ENCODE assay signal across 18 cellular contexts in the genomic region with DNA sequence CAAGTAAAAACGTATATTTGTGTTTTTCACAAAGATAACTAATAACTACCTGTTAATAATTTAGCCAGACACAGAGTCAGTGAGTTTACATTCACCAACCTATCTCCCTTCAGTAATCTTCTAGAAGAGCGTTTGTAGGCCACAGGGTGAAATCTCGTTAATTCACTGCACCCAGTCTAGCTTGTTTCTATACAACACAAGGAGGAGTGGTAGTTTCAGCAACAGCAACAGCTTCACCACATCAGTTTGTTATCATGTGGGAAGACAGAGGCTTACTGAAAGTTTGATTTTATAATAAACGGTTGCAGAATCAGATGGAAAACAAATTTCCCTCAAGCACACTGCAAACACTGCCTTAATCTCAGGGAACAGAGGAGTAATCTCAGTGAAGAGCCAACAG. TPM values are rescaled to one million over a fixed set of nuclear protein-coding genes. Genes with fewer than 3 reads are reported as not detected.
A peak's percentile ranks its signal among the peaks of the same experiment; 100 is the strongest.
DNase-seq lines count a peak whose midpoint lies in the region; ATAC-seq and TF ChIP-seq lines count a peak whose summit lies in the region.
"Had no signal": no experiment of that assay in that cellular context is flagged by ENCODE, and none has a peak within 500 bp of the region (broad histone marks: within the 10 kb centered on the region; RNA-seq: fewer than 3 reads in every experiment).

No MANE protein-coding gene starts in this region.

- H3K4me1 Mint-ChIP-seq in neural crest cell: peaks cover 6% of the 10 kb centered on the region

- intact Hi-C loops in left ventricle myocardium inferior (cut with micrococcal nuclease) (no loop called here), left ventricle myocardium superior (cut with micrococcal nuclease) (no loop called here)

- H3K27me3 Mint-ChIP-seq in neural crest cell (ENCODE audit: low read depth): peaks cover 71% of the 10 kb centered on the region

- H3K9me3 Mint-ChIP-seq in neural crest cell: no peaks in the 10 kb centered on the region
- H3K9me3 Mint-ChIP-seq: activated naive CD4-positive, alpha-beta T cell treated with anti-CD3 and anti-CD28 coated beads, Interleukin-2, amount 10 ng/mL, durations not matched to agents 7 days and 5 days; CD4-positive, alpha-beta T cell had no signal

- TF ChIP-seq CTCF in left ventricle myocardium inferior (IDR thresholded peaks at IDR 0.05; ENCODE audit: borderline replicate concordance) (no peak), neural crest cell (conservative IDR thresholded peaks at IDR 0.05) (no peak)

- H3K36me3 Mint-ChIP-seq in neural crest cell (ENCODE audit: low read depth): no peaks in the 10 kb centered on the region
- H3K36me3 Mint-ChIP-seq: activated naive CD4-positive, alpha-beta T cell treated with anti-CD3 and anti-CD28 coated beads, Interleukin-2, amount 10 ng/mL, durations not matched to agents 7 days and 5 days had no signal

- H3K27ac Mint-ChIP-seq in neural crest cell (ENCODE audit: unreplicated experiment): no peak overlapping the region
- H3K27ac Mint-ChIP-seq: activated naive CD4-positive, alpha-beta T cell treated with anti-CD3 and anti-CD28 coated beads, Interleukin-2, amount 10 ng/mL, durations not matched to agents 7 days and 5 days; CD4-positive, alpha-beta T cell had no signal

- no peaks in the 10 kb centered on the region for H3K9me3 ChIP-seq in left ventricle myocardium inferior (replicated peaks)

- H3K27ac ChIP-seq in left ventricle myocardium inferior (replicated peaks) (peak overlapping the region; percentile 81), cingulate gyrus (ENCODE audit: low read depth, low read length) (peak overlapping the region; percentile 30)
- H3K27ac ChIP-seq: brain microvascular endothelial cell had no signal

- DNase-seq in left ventricle myocardium inferior (no peak), left ventricle myocardium superior (no peak), neural crest cell (ENCODE audit: low read depth, low spot score) (no peak), NOMO-1 (lab: John Stamatoyannopoulos, UW; ENCODE audit: unreplicated experiment in 2 of 2) (no peak), MV-4-11 (lab: John Stamatoyannopoulos, UW) (no peak)
- DNase-seq: activated CD4-positive, alpha-beta T cell treated with anti-CD3 and anti-CD28 coated beads for 1 hour; activated CD8-positive, alpha-beta memory T cell treated with anti-CD3 and anti-CD28 coated beads, Interleukin-2, amount 50 U/mL, for 48 hours; activated naive CD4-positive, alpha-beta T cell treated with anti-CD3 and anti-CD28 coated beads, Interleukin-2, amount 10 ng/mL, durations not matched to agents 7 days and 5 days; brain microvascular endothelial cell; CD4-positive, alpha-beta T cell; EL; KBM-7; NCI-H1105 treated with DMSO at 0.1 percent for 48 hours had no signal

- H3K27me3 ChIP-seq in left ventricle myocardium inferior (ENCODE audit: low read depth): peaks cover 43% of the 10 kb centered on the region

- H3K4me3 ChIP-seq in left ventricle myocardium inferior: no peak overlapping the region

- no peak for ATAC-seq in left ventricle myocardium superior
- no peak for ATAC-seq in HG02623 (IDR thresholded peaks at IDR 0.05; ENCODE audit: unreplicated experiment)
- ATAC-seq in GM21367 (IDR thresholded peaks at IDR 0.05; ENCODE audit: unreplicated experiment): no peak

- H3K4me3 Mint-ChIP-seq in neural crest cell: peak overlapping the region; percentile 54
- H3K4me3 Mint-ChIP-seq: activated naive CD4-positive, alpha-beta T cell treated with anti-CD3 and anti-CD28 coated beads, Interleukin-2, amount 10 ng/mL, durations not matched to agents 7 days and 5 days; CD4-positive, alpha-beta T cell had no signal

- H3K36me3 ChIP-seq in left ventricle myocardium inferior: no peaks in the 10 kb centered on the region
- H3K36me3 ChIP-seq: brain microvascular endothelial cell had no signal

- peaks cover 52% of the 10 kb centered on the region for H3K4me1 ChIP-seq in left ventricle myocardium inferior

RNA-seq across cellular contexts. Expression of a gene that starts 2.6 kb away (rescaled TPM):
- total RNA-seq in left ventricle myocardium inferior (77.1 TPM), left ventricle myocardium superior (91.2 TPM), neural crest cell (0.05 and 0.41 TPM in 2 replicates)
- total RNA-seq: CD4-positive, alpha-beta T cell; osteocyte; T-helper 2 cell treated with Interferon-gamma antibody and Interleukin-4, amounts not matched to agents 100 ng/mL and 5 ng/mL, for 36 hours had no signal

Comparison
In these comparisons a context has a peak if more than half of its experiments do, and no peak if none do; other contexts are left out.
1. RNA of a gene that starts 2.6 kb away (total RNA-seq): 91.2 TPM in left ventricle myocardium superior (single experiment) and 77.1 TPM in left ventricle myocardium inferior (single experiment); 0.05 to 0.41 TPM in neural crest cell; every median in the first group is over 10 times any median in the second.